In the genomic region with DNA sequence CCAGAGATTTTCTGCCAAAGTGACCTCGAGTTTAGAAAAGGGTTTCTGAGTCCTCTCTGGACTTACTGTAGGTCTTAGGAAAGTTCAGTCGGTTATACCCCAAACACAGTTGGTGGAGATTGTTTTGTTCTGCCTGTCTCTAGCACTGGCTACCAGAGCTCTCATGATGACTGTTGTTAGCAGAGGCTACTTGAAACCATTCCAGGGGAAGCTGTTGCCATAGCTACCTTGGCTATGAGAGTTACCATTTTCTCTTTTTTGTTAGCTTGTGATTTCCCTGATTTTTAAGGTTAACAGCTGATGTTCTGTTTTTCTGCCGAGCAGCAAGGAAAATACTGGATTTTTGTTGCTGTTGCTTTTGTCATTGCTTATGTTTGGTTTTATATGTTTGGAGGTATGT, we compare ENCODE assay signal across 10 cellular contexts. TPM values are rescaled to one million over a fixed set of nuclear protein-coding genes. Genes with fewer than 3 reads are reported as not detected.
DNase-seq lines count a peak whose midpoint lies in the region; ATAC-seq and TF ChIP-seq lines count a peak whose summit lies in the region.
"Had no signal": no experiment of that assay in that cellular context is flagged by ENCODE, and none has a peak within 500 bp of the region (broad histone marks: within the 10 kb centered on the region; RNA-seq: fewer than 3 reads in every experiment).

No MANE protein-coding gene starts in this region.

- H3K36me3 ChIP-seq in endocrine pancreas (ENCODE audit: control insufficient read depth, insufficient read depth, low read length) (no peaks in the 10 kb centered on the region), neural progenitor cell (no peaks in the 10 kb centered on the region)

- H3K9me3 ChIP-seq in endocrine pancreas (ENCODE audit: control insufficient read depth, low read length) (no peaks in the 10 kb centered on the region), neural progenitor cell (ENCODE audit: low read depth) (no peaks in the 10 kb centered on the region)

- no peaks in the 10 kb centered on the region for H3K79me2 ChIP-seq in neural progenitor cell (ENCODE audit: low read depth)

- H3K9me3 Mint-ChIP-seq in neural progenitor cell: no peaks in the 10 kb centered on the region
- H3K9me3 Mint-ChIP-seq: memory B cell had no signal

- no peaks in the 10 kb centered on the region for H4K20me1 ChIP-seq in neural progenitor cell (ENCODE audit: low read depth)

- H3K27ac Mint-ChIP-seq in neural progenitor cell: peak overlapping the region; percentile 98
- H3K27ac Mint-ChIP-seq: memory B cell had no signal

- H3K27me3 ChIP-seq in endocrine pancreas (ENCODE audit: control insufficient read depth, insufficient read depth, low read length) (no peaks in the 10 kb centered on the region), neural progenitor cell (no peaks in the 10 kb centered on the region)

- H2AFZ ChIP-seq in neural progenitor cell (replicated peaks): no peak overlapping the region

- H3K4me1 ChIP-seq in endocrine pancreas (ENCODE audit: control insufficient read depth, insufficient read depth, low read length): peaks cover 39% of the 10 kb centered on the region
- peaks cover 20% of the 10 kb centered on the region for H3K4me1 ChIP-seq in neural progenitor cell

- TF ChIP-seq CTCF in neural progenitor cell (IDR thresholded peaks at IDR 0.05): no peak

- peak overlapping the region; percentile 7 for H3K9ac ChIP-seq in endocrine pancreas (ENCODE audit: control insufficient read depth, insufficient read depth, low read length)
- H3K9ac ChIP-seq in neural progenitor cell: no peak overlapping the region

- DNase-seq in ELR (ENCODE audit: low read depth) (peak; percentile 33), NCI-H510A (lab: John Stamatoyannopoulos, UW) (peak; percentile 30), neural progenitor cell (ENCODE audit: low spot score) (peak; percentile 42), GF-D8 (lab: John Stamatoyannopoulos, UW) (no peak)
- DNase-seq in activated CD8-positive, alpha-beta memory T cell treated with anti-CD3 and anti-CD28 coated beads, Interleukin-2, amount 50 U/mL, for 4 hours: no peak
- DNase-seq: activated CD4-positive, alpha-beta T cell treated with anti-CD3 and anti-CD28 coated beads for 4 hours had no signal

- H3K4me2 ChIP-seq in neural progenitor cell: peak overlapping the region; percentile 12

- peak overlapping the region; percentile 62 for H3K4me3 Mint-ChIP-seq in neural progenitor cell
- H3K4me3 Mint-ChIP-seq: memory B cell had no signal

- H3K4me1 Mint-ChIP-seq in neural progenitor cell: peaks cover 41% of the 10 kb centered on the region
- H3K4me1 Mint-ChIP-seq: memory B cell had no signal

- H3K4me3 ChIP-seq in endocrine pancreas (ENCODE audit: control insufficient read depth, insufficient read depth, low read length) (peak overlapping the region; percentile 37), neural progenitor cell (no peak overlapping the region)

- no peaks in the 10 kb centered on the region for H3K27me3 Mint-ChIP-seq in neural progenitor cell (ENCODE audit: insufficient read depth, low read depth)
- H3K27me3 Mint-ChIP-seq: memory B cell had no signal

- H3K27ac ChIP-seq in neural progenitor cell: no peak overlapping the region

- ATAC-seq in GM19467 (IDR thresholded peaks at IDR 0.05; ENCODE audit: unreplicated experiment) (no peak), GM21825 (IDR thresholded peaks at IDR 0.05; ENCODE audit: unreplicated experiment) (no peak)

- H3K36me3 Mint-ChIP-seq in neural progenitor cell: peaks cover 14% of the 10 kb centered on the region

- no peaks in the 10 kb centered on the region for H3F3A ChIP-seq in neural progenitor cell (ENCODE audit: low read depth)

RNA-seq across cellular contexts. Expression of gene ABHD2, which starts 26.7 kb away (rescaled TPM):
- total RNA-seq in neural progenitor cell (ENCODE audit: low replicate concordance): 10.9 and 18.1 TPM in 2 replicates

Comparison
In these comparisons a context has a peak if more than half of its experiments do, and no peak if none do; other contexts are left out.
1. DNase-seq: peak in ELR (single experiment), NCI-H510A (single experiment) and neural progenitor cell (single experiment); none in activated CD8-positive, alpha-beta memory T cell treated with anti-CD3 and anti-CD28 coated beads, Interleukin-2, amount 50 U/mL, for 4 hours (single experiment) and GF-D8 (single experiment).